In the genomic region with DNA sequence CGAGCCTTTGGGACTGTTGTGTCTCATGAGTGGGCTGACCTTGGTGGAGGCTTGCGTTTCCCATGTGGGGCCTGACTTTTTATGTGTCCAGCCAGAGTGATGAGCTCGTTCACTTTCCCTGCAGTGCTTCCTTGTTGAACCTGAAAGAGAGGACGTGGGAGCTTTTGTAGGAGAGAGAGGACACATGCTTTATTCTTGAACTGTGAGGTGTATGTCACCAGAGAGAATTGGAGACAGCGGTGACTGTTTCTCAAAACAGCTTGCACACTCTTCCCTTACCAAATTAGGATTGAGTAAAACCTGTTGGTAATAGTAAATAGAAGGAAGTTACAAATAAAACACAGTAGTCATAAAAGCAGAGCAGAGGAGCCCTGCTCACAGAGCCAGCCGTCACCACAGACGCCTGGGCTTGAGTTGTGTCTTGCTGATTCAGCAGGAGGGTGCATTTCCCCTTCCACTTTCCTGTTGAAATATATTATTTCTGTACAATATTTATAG, we compare ENCODE assay signal across 11 cellular contexts.
DNase-seq lines count a peak whose midpoint lies in the region; ATAC-seq, FAIRE-seq and TF ChIP-seq lines count a peak whose summit lies in the region.
"Had no signal": no experiment of that assay in that cellular context is flagged by ENCODE, and none has a peak within 500 bp of the region (broad histone marks: within the 10 kb centered on the region; RNA-seq: fewer than 3 reads in every experiment).

No MANE protein-coding gene starts in this region.

- H3K36me3 ChIP-seq in astrocyte (ENCODE audit: insufficient read depth, low read length) (no peaks in the 10 kb centered on the region), mucosa of rectum (ENCODE audit: control insufficient read depth in 2 of 2, insufficient read depth in 2 of 2, low read length in 2 of 2) (no peaks in the 10 kb centered on the region)
- H3K36me3 ChIP-seq: SJSA1 had no signal

- no peak for TF ChIP-seq CTCF in astrocyte (IDR thresholded peaks at IDR 0.05; ENCODE audit: insufficient read depth, low read depth, low read length)

- FAIRE-seq in astrocyte (lab: Jason Lieb, UNC), result no peak
- FAIRE-seq: GM19239 had no signal

- peaks cover 4% of the 10 kb centered on the region for H3K36me3 Mint-ChIP-seq in astrocyte (ENCODE audit: low read depth, unreplicated experiment)

- H3K9me3 Mint-ChIP-seq in astrocyte (ENCODE audit: unreplicated experiment), result peaks cover 6% of the 10 kb centered on the region

- no peak overlapping the region for H2AFZ ChIP-seq in astrocyte (ENCODE audit: low read depth, low read length)

- no peak overlapping the region for H3K4me3 ChIP-seq in astrocyte (ENCODE audit: insufficient read depth, low read depth, low read length)
- H3K4me3 ChIP-seq in mucosa of rectum (ENCODE audit: low read length in 2 of 2), result no peak overlapping the region
- H3K4me3 ChIP-seq: SJSA1 had no signal

- H3K27ac ChIP-seq in astrocyte (ENCODE audit: low read depth, low read length) (no peak overlapping the region), mucosa of rectum (ENCODE audit: low read depth in 2 of 2, low read length in 2 of 2) (peak overlapping the region; percentile 18 to 67)
- H3K27ac ChIP-seq: SJSA1 had no signal

- H3K27me3 ChIP-seq in astrocyte (ENCODE audit: insufficient read depth, low read length) (no peaks in the 10 kb centered on the region), mucosa of rectum (ENCODE audit: control insufficient read depth in 2 of 2, insufficient read depth in 2 of 2, low read length in 2 of 2) (no peaks in the 10 kb centered on the region)
- H3K27me3 ChIP-seq: SJSA1 had no signal

- ATAC-seq in HG03025 (IDR thresholded peaks at IDR 0.05; ENCODE audit: low FRiP score, unreplicated experiment), result no peak

- no peak overlapping the region for H3K4me2 ChIP-seq in astrocyte (ENCODE audit: low read length)

- H3K4me1 ChIP-seq in astrocyte (ENCODE audit: insufficient read depth, low read length) (peaks cover 11% of the 10 kb centered on the region), mucosa of rectum (ENCODE audit: control insufficient read depth in 2 of 2, insufficient read depth in 2 of 2, low read length in 2 of 2) (peaks cover 5 to 24% of the 10 kb centered on the region in 2 donors)

- H3K9me3 ChIP-seq in astrocyte (ENCODE audit: insufficient read depth, low read depth, low read length) (no peaks in the 10 kb centered on the region), mucosa of rectum (ENCODE audit: control insufficient read depth in 2 of 2, low read length in 2 of 2) (no peaks in the 10 kb centered on the region)

- no peak overlapping the region for H3K9ac ChIP-seq in astrocyte (ENCODE audit: low read length)
- peak overlapping the region in 1 of 2 donors; percentile 19 for H3K9ac ChIP-seq in mucosa of rectum (ENCODE audit: low read depth in 1 of 2, low read length in 2 of 2)

- H3K27ac Mint-ChIP-seq in astrocyte (ENCODE audit: unreplicated experiment), result peak overlapping the region; percentile 63

- peaks cover 46% of the 10 kb centered on the region for H4K20me1 ChIP-seq in astrocyte (ENCODE audit: insufficient read depth, low read length)

- H3K79me2 ChIP-seq in astrocyte (ENCODE audit: insufficient read depth, low read length), result peaks cover 2% of the 10 kb centered on the region

- peaks cover 40% of the 10 kb centered on the region for H3K4me1 Mint-ChIP-seq in astrocyte (ENCODE audit: low read depth, unreplicated experiment)

- H3K27me3 Mint-ChIP-seq in astrocyte (ENCODE audit: low read depth, unreplicated experiment), result no peaks in the 10 kb centered on the region

- DNase-seq in stimulated activated CD4-positive, alpha-beta T cell treated with anti-CD3 and anti-CD28 coated beads, Interleukin-1b, Interleukin-23, amount 100 ng/mL, for 48 hours, result peak; percentile 39
- DNase-seq in stimulated activated CD4-positive, alpha-beta T cell treated with anti-CD3 and anti-CD28 coated beads, Interleukin-4, amount 100 ng/mL, for 1 hour, result no peak
- DNase-seq in astrocyte (ENCODE audit: low read depth) (no peak), NCI-H748 treated with DMSO at 0.1 percent for 48 hours (lab: John Stamatoyannopoulos, UW) (no peak), foreskin melanocyte (no peak), SW480 (ENCODE audit: low spot score) (no peak)
- DNase-seq: stimulated activated CD4-positive, alpha-beta T cell treated with anti-CD3 and anti-CD28 coated beads, Interleukin-15, amount 100 ng/mL, for 24 hours had no signal

- H3K4me3 Mint-ChIP-seq in astrocyte (ENCODE audit: unreplicated experiment), result no peak overlapping the region
